Comparison of ENCODE assay signal across 28 cellular contexts in the genomic region with DNA sequence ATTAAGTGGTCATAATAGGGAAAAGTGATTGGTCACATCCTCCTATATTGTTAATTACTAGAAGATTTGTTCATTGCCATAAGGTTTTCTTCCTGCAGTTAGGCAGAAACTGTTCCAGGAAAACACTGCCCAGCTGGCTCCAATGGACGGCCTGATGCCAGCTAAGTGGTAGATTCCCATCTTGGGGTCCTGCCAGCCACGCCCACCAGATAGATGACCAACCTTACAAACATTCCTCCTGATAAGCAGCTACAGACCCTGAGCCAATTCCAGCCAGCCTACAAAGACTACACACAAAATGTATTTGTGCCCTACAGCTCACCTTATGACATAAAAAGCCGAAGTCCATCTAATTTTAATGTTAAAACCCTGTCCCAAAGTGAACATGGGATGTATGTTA.
"Had no signal": no experiment of that assay in that cellular context is flagged by ENCODE, and none has a peak within 500 bp of the region (broad histone marks: within the 10 kb centered on the region; RNA-seq: fewer than 3 reads in every experiment).

No MANE protein-coding gene starts in this region.

- H3K4me1 Mint-ChIP-seq: nephron; neural progenitor cell; stimulated activated effector memory CD8-positive, alpha-beta T cell treated with anti-CD3 and anti-CD28 coated beads, Interleukin-12 subunit alpha, Interleukin-12 subunit beta, amount 100 ng/mL, for 72 hours had no signal

- H3K36me3 Mint-ChIP-seq: neural progenitor cell; stimulated activated effector memory CD8-positive, alpha-beta T cell treated with anti-CD3 and anti-CD28 coated beads, Interleukin-12 subunit alpha, Interleukin-12 subunit beta, amount 100 ng/mL, for 72 hours; type B pancreatic cell had no signal

- H3K9me3 ChIP-seq: gastrocnemius medialis, heart left ventricle, left lung, sigmoid colon, testis, tibial artery had no signal

- H3K4me3 ChIP-seq: dorsolateral prefrontal cortex, gastrocnemius medialis, heart left ventricle, hepatocyte, left lung, neural progenitor cell, sigmoid colon, testis, tibial artery had no signal

- H3K27me3 ChIP-seq: dorsolateral prefrontal cortex, gastrocnemius medialis, heart left ventricle, hepatocyte, left lung, neural progenitor cell, sigmoid colon, testis, tibial artery had no signal

- H3K27ac ChIP-seq: dorsolateral prefrontal cortex, epithelial cell of prostate, gastrocnemius medialis, heart left ventricle, hepatocyte, left lung, neural progenitor cell, parathyroid adenoma, sigmoid colon, testis, tibial artery had no signal

- FAIRE-seq: kidney had no signal

- H3K36me3 ChIP-seq: gastrocnemius medialis, heart left ventricle, left lung, neural progenitor cell, sigmoid colon, tibial artery had no signal

- H3K27me3 Mint-ChIP-seq: progenitor cell of endocrine pancreas, type B pancreatic cell had no signal

- H3K4me1 ChIP-seq: gastrocnemius medialis, heart left ventricle, left lung, parathyroid adenoma, sigmoid colon, testis, tibial artery had no signal

- ATAC-seq: esophagus mucosa; gastrocnemius medialis; heart left ventricle; left lung; naive thymus-derived CD4-positive, alpha-beta T cell; right cardiac atrium; stimulated activated effector memory CD8-positive, alpha-beta T cell treated with anti-CD3 and anti-CD28 coated beads, Interleukin-12 subunit alpha, Interleukin-12 subunit beta, amount 100 ng/mL, for 72 hours had no signal

- H3K27ac Mint-ChIP-seq: endodermal cell; naive thymus-derived CD4-positive, alpha-beta T cell; nephron; neural progenitor cell; progenitor cell of endocrine pancreas; stimulated activated effector memory CD8-positive, alpha-beta T cell treated with anti-CD3 and anti-CD28 coated beads, Interleukin-12 subunit alpha, Interleukin-12 subunit beta, amount 100 ng/mL, for 72 hours; type B pancreatic cell had no signal

- DNase-seq: dorsolateral prefrontal cortex; effector CD4-positive, alpha-beta T cell; endodermal cell; foreskin fibroblast; gastrocnemius medialis; heart left ventricle; kidney; left lung; mesenchymal stem cell; midbrain; naive thymus-derived CD4-positive, alpha-beta T cell; right cardiac atrium; sigmoid colon; stimulated activated CD4-positive, alpha-beta T cell treated with anti-CD3 and anti-CD28 coated beads, Interleukin-2, amount 100 ng/mL, for 24 hours; stimulated activated CD4-positive, alpha-beta T cell treated with anti-CD3 and anti-CD28 coated beads, Interleukin-4, amount 100 ng/mL, for 24 hours; stimulated activated naive CD4-positive, alpha-beta T cell treated with Interleukin-2 at 50 U/mL for 16 hours; substantia nigra; testis; tibial artery had no signal

- H3K9me3 Mint-ChIP-seq: nephron, neural progenitor cell, type B pancreatic cell had no signal

- H3K4me3 Mint-ChIP-seq: endodermal cell; naive thymus-derived CD4-positive, alpha-beta T cell; nephron; neural progenitor cell; stimulated activated effector memory CD8-positive, alpha-beta T cell treated with anti-CD3 and anti-CD28 coated beads, Interleukin-12 subunit alpha, Interleukin-12 subunit beta, amount 100 ng/mL, for 72 hours; type B pancreatic cell had no signal
